Comparison of ENCODE assay signal across 31 cellular contexts in the genomic region with DNA sequence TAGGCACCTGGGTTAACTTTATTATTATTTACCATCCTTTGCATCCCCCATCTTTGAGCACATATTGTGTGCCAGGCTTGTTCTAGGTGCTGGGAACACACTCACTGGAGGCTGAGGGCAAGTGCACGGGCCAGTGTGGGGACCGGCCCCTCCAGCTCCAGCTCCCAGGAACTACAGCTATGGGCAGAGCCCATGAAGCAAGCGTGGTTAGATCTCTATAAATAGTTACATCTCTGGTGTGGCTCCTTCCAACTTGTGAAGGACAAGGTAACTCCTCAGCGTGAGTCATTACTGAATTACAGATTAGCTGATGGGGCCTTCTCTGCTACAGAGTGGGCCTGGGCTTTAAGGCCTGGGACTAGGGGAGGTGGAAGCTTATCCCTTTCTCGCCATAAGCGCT.
"Had no signal": no experiment of that assay in that cellular context is flagged by ENCODE, and none has a peak within 500 bp of the region (broad histone marks: within the 10 kb centered on the region; RNA-seq: fewer than 3 reads in every experiment).

No MANE protein-coding gene starts in this region.

- H3K4me1 ChIP-seq: adrenal gland, Peyer's patch had no signal

- ATAC-seq: activated CD8-positive, alpha-beta T cell treated with anti-CD3 and anti-CD28 coated beads for 36 hours; activated naive CD4-positive, alpha-beta T cell treated with anti-CD3 and anti-CD28 coated beads, Interleukin-2, amount 50 U/mL, for 72 hours; activated T-cell treated with anti-CD3 and anti-CD28 coated beads, Interleukin-2, amount 50 U/mL, for 4 hours; PC-3; SK-N-SH treated with all-trans-retinoic acid at 6 μM for 48 hours had no signal

- H3K9me3 ChIP-seq: adrenal gland, MG63, Peyer's patch had no signal

- H3K27me3 ChIP-seq: brain microvascular endothelial cell, MG63, Peyer's patch had no signal

- DNase-seq: activated CD4-positive, alpha-beta T cell treated with anti-CD3 and anti-CD28 coated beads for 1 hour; activated CD4-positive, alpha-beta T cell treated with anti-CD3 and anti-CD28 coated beads for 48 hours; activated CD4-positive, CD25-positive, alpha-beta regulatory T cell; activated CD8-positive, alpha-beta T cell treated with anti-CD3 and anti-CD28 coated beads for 36 hours; activated gamma-delta T cell treated with Interleukin-2 at 50 U/mL for 16 hours; activated naive CD4-positive, alpha-beta T cell treated with anti-CD3 and anti-CD28 coated beads for 36 hours; activated T-cell treated with anti-CD3 and anti-CD28 coated beads, Interleukin-2, amount 50 U/mL, for 4 hours; adrenal gland; anterior cingulate cortex; brain microvascular endothelial cell; Kasumi-1; KG1; MG63; NCI-H1048; NCI-H1105 treated with DMSO at 0.1 percent for 48 hours; NCI-H1436; NCI-H1694; NCI-H1930; NCI-H2081 treated with DMSO at 0.1 percent for 48 hours; NCI-H345; NCI-H524 treated with DMSO at 0.1 percent for 48 hours; PC-3; Peyer's patch; RPMI8226; SIG-M5; T-helper 1 cell; T-helper 2 cell; T-helper 9 cell; WERI-Rb-1 had no signal

- H3K36me3 ChIP-seq: adrenal gland, brain microvascular endothelial cell, MG63, Peyer's patch, WERI-Rb-1 had no signal

- H3K27ac ChIP-seq: adrenal gland, brain microvascular endothelial cell, Peyer's patch, WERI-Rb-1 had no signal

- H3K4me3 ChIP-seq: adrenal gland, MG63, Peyer's patch had no signal
